32 cellular contexts compared by ENCODE assay signal in the genomic region with DNA sequence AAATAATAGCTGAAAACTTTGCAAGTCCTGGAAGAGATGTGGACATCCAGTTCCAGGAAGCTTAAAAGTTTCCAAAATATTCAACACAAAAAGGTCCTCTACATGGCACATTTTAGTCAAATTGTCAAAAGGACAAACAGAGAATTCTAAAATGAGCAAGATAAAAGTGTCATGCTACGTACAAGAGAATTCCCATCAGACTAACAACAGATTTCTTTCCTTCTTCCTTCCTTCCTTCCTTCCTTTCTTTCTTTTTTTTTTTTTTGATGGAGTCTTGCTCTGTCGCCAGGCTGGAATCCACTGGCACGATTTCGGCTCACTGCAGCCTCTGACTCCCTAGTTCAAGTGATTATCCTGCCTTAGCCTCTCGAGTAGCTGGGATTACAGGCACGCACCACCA. TPM values are rescaled to one million over a fixed set of nuclear protein-coding genes. Genes with fewer than 3 reads are reported as not detected.
"Had no signal": no experiment of that assay in that cellular context is flagged by ENCODE, and none has a peak within 500 bp of the region (broad histone marks: within the 10 kb centered on the region; RNA-seq: fewer than 3 reads in every experiment).

No MANE protein-coding gene starts in this region.

- H3K36me3 ChIP-seq: stomach, suprapubic skin, thoracic aorta, thyroid gland, tibial artery, tibial nerve, transverse colon, upper lobe of right lung, uterus, vagina had no signal

- FAIRE-seq: urothelium cell line had no signal

- DNase-seq: stimulated activated CD4-positive, alpha-beta T cell treated with anti-CD3 and anti-CD28 coated beads, Interleukin-2, amount 100 ng/mL, for 48 hours; stimulated activated CD4-positive, alpha-beta T cell treated with anti-CD3 and anti-CD28 coated beads, Interleukin-4, amount 100 ng/mL, for 1 hour; stimulated activated CD4-positive, alpha-beta T cell treated with anti-CD3 and anti-CD28 coated beads, Interleukin-4, amount 100 ng/mL, for 24 hours; stimulated activated CD4-positive, alpha-beta T cell treated with anti-CD3 and anti-CD28 coated beads, Interleukin-4, amount 100 ng/mL, for 4 hours; stimulated activated CD8-positive, alpha-beta memory T cell treated with anti-CD3 and anti-CD28 coated beads, Interleukin-4, amount 100 ng/mL, for 48 hours; stimulated activated naive B cell treated with anti-CD40 and anti-IgM and Interleukin-4, amounts not matched to agents 10 μg/mL and 1 μg/mL and 100 μg/mL, for 72 hours; stimulated activated naive CD4-positive, alpha-beta T cell; stimulated activated naive CD4-positive, alpha-beta T cell treated with Interleukin-2 at 50 U/mL for 16 hours; stimulated activated naive CD8-positive, alpha-beta T cell treated with anti-CD3 and anti-CD28 coated beads, Interleukin-15, amount 100 ng/mL, for 72 hours; stimulated activated naive CD8-positive, alpha-beta T cell treated with anti-CD3 and anti-CD28 coated beads, Interleukin-15, Interleukin-2, amounts not matched to agents 100 U/mL and 50 U/mL, for 24 hours; stomach; substantia nigra; testis; thyroid gland; tibial artery; transverse colon; trophoblast cell; upper lobe of left lung; upper lobe of right lung; uterus had no signal

- H3K36me3 Mint-ChIP-seq: stimulated activated effector memory CD8-positive, alpha-beta T cell treated with anti-CD3 and anti-CD28 coated beads, Interleukin-12 subunit alpha, Interleukin-12 subunit beta, amount 100 ng/mL, for 72 hours; type B pancreatic cell had no signal

- H3K27ac Mint-ChIP-seq: stimulated activated effector memory CD8-positive, alpha-beta T cell treated with anti-CD3 and anti-CD28 coated beads, Interleukin-12 subunit alpha, Interleukin-12 subunit beta, amount 100 ng/mL, for 72 hours; stimulated activated memory B cell treated with anti-CD40 and anti-IgM and Interleukin-4, amounts not matched to agents 10 μg/mL and 1 μg/mL and 100 μg/mL, for 72 hours; stimulated activated naive B cell treated with anti-CD40 and anti-IgM and Interleukin-4, amounts not matched to agents 10 μg/mL and 1 μg/mL and 100 μg/mL, for 72 hours; stimulated activated naive CD8-positive, alpha-beta T cell treated with anti-CD3 and anti-CD28 coated beads, Interleukin-15, amount 100 ng/mL, for 72 hours; stimulated activated naive CD8-positive, alpha-beta T cell treated with anti-CD3 and anti-CD28 coated beads, Interleukin-15, Interleukin-2, amounts not matched to agents 100 ng/mL and 50 ng/mL, for 24 hours; type B pancreatic cell had no signal

- ATAC-seq: stimulated activated effector memory CD8-positive, alpha-beta T cell treated with anti-CD3 and anti-CD28 coated beads, Interleukin-12 subunit alpha, Interleukin-12 subunit beta, amount 100 ng/mL, for 72 hours; stimulated activated memory B cell treated with anti-CD40 and anti-IgM and Interleukin-4, amounts not matched to agents 10 μg/mL and 1 μg/mL and 100 μg/mL, for 72 hours; stimulated activated naive B cell treated with anti-CD40 and anti-IgM and Interleukin-4, amounts not matched to agents 10 μg/mL and 1 μg/mL and 100 μg/mL, for 72 hours; stimulated activated naive CD8-positive, alpha-beta T cell treated with anti-CD3 and anti-CD28 coated beads, Interleukin-15, amount 100 ng/mL, for 72 hours; stimulated activated naive CD8-positive, alpha-beta T cell treated with anti-CD3 and anti-CD28 coated beads, Interleukin-15, Interleukin-2, amounts not matched to agents 100 U/mL and 50 U/mL, for 24 hours; upper lobe of right lung had no signal

- H3K27ac ChIP-seq: stomach, suprapubic skin, testis, thoracic aorta, thyroid gland, tibial artery, tibial nerve, transverse colon, upper lobe of left lung, upper lobe of right lung, uterus, vagina had no signal

- H3K4me1 Mint-ChIP-seq: stimulated activated effector memory CD8-positive, alpha-beta T cell treated with anti-CD3 and anti-CD28 coated beads, Interleukin-12 subunit alpha, Interleukin-12 subunit beta, amount 100 ng/mL, for 72 hours; stimulated activated memory B cell treated with anti-CD40 and anti-IgM and Interleukin-4, amounts not matched to agents 10 μg/mL and 1 μg/mL and 100 μg/mL, for 72 hours; stimulated activated naive B cell treated with anti-CD40 and anti-IgM and Interleukin-4, amounts not matched to agents 10 μg/mL and 1 μg/mL and 100 μg/mL, for 72 hours; stimulated activated naive CD8-positive, alpha-beta T cell treated with anti-CD3 and anti-CD28 coated beads, Interleukin-15, amount 100 ng/mL, for 72 hours had no signal

- H3K27me3 ChIP-seq: testis, thyroid gland, tibial artery, tibial nerve, transverse colon, upper lobe of left lung, upper lobe of right lung, uterus, vagina had no signal

- H3K9me3 ChIP-seq: testis, thyroid gland, uterus, vagina had no signal

- H3K4me3 Mint-ChIP-seq: stimulated activated effector memory CD8-positive, alpha-beta T cell treated with anti-CD3 and anti-CD28 coated beads, Interleukin-12 subunit alpha, Interleukin-12 subunit beta, amount 100 ng/mL, for 72 hours; stimulated activated memory B cell treated with anti-CD40 and anti-IgM and Interleukin-4, amounts not matched to agents 10 μg/mL and 1 μg/mL and 100 μg/mL, for 72 hours; stimulated activated naive B cell treated with anti-CD40 and anti-IgM and Interleukin-4, amounts not matched to agents 10 μg/mL and 1 μg/mL and 100 μg/mL, for 72 hours; stimulated activated naive CD8-positive, alpha-beta T cell treated with anti-CD3 and anti-CD28 coated beads, Interleukin-15, amount 100 ng/mL, for 72 hours; stimulated activated naive CD8-positive, alpha-beta T cell treated with anti-CD3 and anti-CD28 coated beads, Interleukin-15, Interleukin-2, amounts not matched to agents 100 ng/mL and 50 ng/mL, for 24 hours; type B pancreatic cell had no signal

- H3K4me3 ChIP-seq: stomach, suprapubic skin, testis, thoracic aorta, thyroid gland, tibial artery, tibial nerve, transverse colon, upper lobe of left lung, upper lobe of right lung, uterus, vagina had no signal

- H3K4me1 ChIP-seq: stomach, suprapubic skin, testis, thyroid gland, tibial artery, tibial nerve, upper lobe of left lung, upper lobe of right lung, uterus, vagina had no signal

RNA-seq across cellular contexts. Expression of gene BTNL8, which starts 39.3 kb away (rescaled TPM):
- total RNA-seq: thoracic aorta, tibial nerve, ureter, urinary bladder, vagina had no signal

RNA-seq across cellular contexts. Expression of gene BTNL3, which starts 50.4 kb away (rescaled TPM):
- total RNA-seq: suprapubic skin, temporal lobe, thoracic aorta, tibial nerve, upper lobe of right lung, ureter, urinary bladder, uterus, vagina had no signal
